ENCODE assay signal across 1 cellular context in the genomic region with DNA sequence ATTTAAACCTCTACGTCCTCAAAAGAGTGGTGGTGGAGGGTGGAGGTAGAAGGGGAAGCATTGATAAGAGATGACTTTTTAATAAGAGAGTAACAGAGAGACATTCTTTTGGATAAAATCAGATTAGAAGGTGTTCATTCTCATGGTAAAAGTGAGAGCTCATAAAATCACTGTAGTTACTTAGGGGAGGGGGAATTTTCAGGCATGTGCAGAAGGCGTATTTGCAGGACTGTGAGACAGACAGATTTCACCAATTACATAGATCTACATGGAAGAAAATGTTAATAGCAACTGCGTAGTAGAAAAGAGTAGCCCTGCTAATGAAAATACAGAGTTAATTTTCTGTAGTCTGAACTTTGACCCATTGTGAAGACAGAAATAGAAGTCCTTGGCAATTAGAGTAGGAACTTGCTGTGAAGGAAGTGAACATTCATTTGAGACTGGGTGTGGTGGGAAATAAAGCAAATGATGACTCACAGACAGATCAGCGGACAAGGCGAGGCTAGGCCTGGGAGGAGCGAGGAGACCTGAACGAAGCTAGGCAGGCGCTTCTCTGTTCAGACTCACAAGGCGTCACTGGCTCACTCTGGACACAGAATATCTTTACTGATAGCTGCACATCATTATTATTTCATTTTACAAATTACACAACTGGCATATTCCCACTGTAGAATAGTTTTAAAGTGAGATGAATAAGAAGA.
A peak's percentile ranks its signal among the peaks of the same experiment; 100 is the strongest.
TF ChIP-seq lines count a peak whose summit lies in the region.

No MANE protein-coding gene starts in this region.

TF ChIP-seq in K562, 482 proteins besides CTCF, POLR2A, EP300 and RAD21 (continued from another document and continues in another):
- TF ChIP-seq, protein P1, sequence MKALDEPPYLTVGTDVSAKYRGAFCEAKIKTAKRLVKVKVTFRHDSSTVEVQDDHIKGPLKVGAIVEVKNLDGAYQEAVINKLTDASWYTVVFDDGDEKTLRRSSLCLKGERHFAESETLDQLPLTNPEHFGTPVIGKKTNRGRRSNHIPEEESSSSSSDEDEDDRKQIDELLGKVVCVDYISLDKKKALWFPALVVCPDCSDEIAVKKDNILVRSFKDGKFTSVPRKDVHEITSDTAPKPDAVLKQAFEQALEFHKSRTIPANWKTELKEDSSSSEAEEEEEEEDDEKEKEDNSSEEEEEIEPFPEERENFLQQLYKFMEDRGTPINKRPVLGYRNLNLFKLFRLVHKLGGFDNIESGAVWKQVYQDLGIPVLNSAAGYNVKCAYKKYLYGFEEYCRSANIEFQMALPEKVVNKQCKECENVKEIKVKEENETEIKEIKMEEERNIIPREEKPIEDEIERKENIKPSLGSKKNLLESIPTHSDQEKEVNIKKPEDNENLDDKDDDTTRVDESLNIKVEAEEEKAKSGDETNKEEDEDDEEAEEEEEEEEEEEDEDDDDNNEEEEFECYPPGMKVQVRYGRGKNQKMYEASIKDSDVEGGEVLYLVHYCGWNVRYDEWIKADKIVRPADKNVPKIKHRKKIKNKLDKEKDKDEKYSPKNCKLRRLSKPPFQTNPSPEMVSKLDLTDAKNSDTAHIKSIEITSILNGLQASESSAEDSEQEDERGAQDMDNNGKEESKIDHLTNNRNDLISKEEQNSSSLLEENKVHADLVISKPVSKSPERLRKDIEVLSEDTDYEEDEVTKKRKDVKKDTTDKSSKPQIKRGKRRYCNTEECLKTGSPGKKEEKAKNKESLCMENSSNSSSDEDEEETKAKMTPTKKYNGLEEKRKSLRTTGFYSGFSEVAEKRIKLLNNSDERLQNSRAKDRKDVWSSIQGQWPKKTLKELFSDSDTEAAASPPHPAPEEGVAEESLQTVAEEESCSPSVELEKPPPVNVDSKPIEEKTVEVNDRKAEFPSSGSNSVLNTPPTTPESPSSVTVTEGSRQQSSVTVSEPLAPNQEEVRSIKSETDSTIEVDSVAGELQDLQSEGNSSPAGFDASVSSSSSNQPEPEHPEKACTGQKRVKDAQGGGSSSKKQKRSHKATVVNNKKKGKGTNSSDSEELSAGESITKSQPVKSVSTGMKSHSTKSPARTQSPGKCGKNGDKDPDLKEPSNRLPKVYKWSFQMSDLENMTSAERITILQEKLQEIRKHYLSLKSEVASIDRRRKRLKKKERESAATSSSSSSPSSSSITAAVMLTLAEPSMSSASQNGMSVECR (CRISPR knock-in tag; IDR thresholded peaks at IDR 0.05) = no peak
- peak; percentile 44 for TF ChIP-seq NCOR1 (IDR thresholded peaks at IDR 0.05)
- TF ChIP-seq, protein P2, sequence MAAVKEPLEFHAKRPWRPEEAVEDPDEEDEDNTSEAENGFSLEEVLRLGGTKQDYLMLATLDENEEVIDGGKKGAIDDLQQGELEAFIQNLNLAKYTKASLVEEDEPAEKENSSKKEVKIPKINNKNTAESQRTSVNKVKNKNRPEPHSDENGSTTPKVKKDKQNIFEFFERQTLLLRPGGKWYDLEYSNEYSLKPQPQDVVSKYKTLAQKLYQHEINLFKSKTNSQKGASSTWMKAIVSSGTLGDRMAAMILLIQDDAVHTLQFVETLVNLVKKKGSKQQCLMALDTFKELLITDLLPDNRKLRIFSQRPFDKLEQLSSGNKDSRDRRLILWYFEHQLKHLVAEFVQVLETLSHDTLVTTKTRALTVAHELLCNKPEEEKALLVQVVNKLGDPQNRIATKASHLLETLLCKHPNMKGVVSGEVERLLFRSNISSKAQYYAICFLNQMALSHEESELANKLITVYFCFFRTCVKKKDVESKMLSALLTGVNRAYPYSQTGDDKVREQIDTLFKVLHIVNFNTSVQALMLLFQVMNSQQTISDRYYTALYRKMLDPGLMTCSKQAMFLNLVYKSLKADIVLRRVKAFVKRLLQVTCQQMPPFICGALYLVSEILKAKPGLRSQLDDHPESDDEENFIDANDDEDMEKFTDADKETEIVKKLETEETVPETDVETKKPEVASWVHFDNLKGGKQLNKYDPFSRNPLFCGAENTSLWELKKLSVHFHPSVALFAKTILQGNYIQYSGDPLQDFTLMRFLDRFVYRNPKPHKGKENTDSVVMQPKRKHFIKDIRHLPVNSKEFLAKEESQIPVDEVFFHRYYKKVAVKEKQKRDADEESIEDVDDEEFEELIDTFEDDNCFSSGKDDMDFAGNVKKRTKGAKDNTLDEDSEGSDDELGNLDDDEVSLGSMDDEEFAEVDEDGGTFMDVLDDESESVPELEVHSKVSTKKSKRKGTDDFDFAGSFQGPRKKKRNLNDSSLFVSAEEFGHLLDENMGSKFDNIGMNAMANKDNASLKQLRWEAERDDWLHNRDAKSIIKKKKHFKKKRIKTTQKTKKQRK (IDR thresholded peaks at IDR 0.05; ENCODE audit: borderline replicate concordance, low read depth, low read length) = no peak
- no peak for TF ChIP-seq RBM15 (IDR thresholded peaks at IDR 0.05; ENCODE audit: insufficient read depth, low read length)
- TF ChIP-seq LCOR (CRISPR knock-in tag; IDR thresholded peaks at IDR 0.05) = no peak
- TF ChIP-seq RFX7 (CRISPR knock-in tag; IDR thresholded peaks at IDR 0.05) = no peak
- TF ChIP-seq SRSF3 (IDR thresholded peaks at IDR 0.05; ENCODE audit: insufficient read depth, low read length) = no peak
- TF ChIP-seq ZNF589 (CRISPR knock-in tag; IDR thresholded peaks at IDR 0.05; ENCODE audit: low read depth) = peak; percentile 8; the same call in 1 of the 2 replicates
- no peak for TF ChIP-seq FOXJ2 (tag; IDR thresholded peaks at IDR 0.05)
- no peak for TF ChIP-seq EZH2 (IDR thresholded peaks at IDR 0.05; ENCODE audit: borderline replicate concordance, low read depth, low read length)
- no peak for TF ChIP-seq HDAC3 (IDR thresholded peaks at IDR 0.05; ENCODE audit: borderline replicate concordance, partially characterized antibody)
- TF ChIP-seq FUS (optimal IDR thresholded peaks at IDR 0.05; ENCODE audit: low read depth, low read length) = no peak
- TF ChIP-seq ARID2 (IDR thresholded peaks at IDR 0.05) = no peak
- TF ChIP-seq NR2C1 (IDR thresholded peaks at IDR 0.05) = peak; percentile 82
- peak; percentile 88 for TF ChIP-seq NR2C1 (tag; IDR thresholded peaks at IDR 0.05)
- TF ChIP-seq NR2C2 (CRISPR knock-in tag; IDR thresholded peaks at IDR 0.05) = 0 out of 2 replicates have a peak, but pooled peaks have one; percentile 33
- peak; percentile 91 for TF ChIP-seq NR2C2 (tag; IDR thresholded peaks at IDR 0.05)
- TF ChIP-seq, protein P3, sequence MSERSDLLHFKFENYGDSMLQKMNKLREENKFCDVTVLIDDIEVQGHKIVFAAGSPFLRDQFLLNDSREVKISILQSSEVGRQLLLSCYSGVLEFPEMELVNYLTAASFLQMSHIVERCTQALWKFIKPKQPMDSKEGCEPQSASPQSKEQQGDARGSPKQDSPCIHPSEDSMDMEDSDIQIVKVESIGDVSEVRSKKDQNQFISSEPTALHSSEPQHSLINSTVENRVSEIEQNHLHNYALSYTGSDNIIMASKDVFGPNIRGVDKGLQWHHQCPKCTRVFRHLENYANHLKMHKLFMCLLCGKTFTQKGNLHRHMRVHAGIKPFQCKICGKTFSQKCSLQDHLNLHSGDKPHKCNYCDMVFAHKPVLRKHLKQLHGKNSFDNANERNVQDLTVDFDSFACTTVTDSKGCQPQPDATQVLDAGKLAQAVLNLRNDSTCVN (CRISPR knock-in tag; IDR thresholded peaks at IDR 0.05) = no peak
- TF ChIP-seq FOSL1 (tag; conservative IDR thresholded peaks at IDR 0.05) = peak; percentile 92
- TF ChIP-seq ZNF174 (CRISPR knock-in tag; IDR thresholded peaks at IDR 0.05) = no peak
- TF ChIP-seq, protein P4, sequence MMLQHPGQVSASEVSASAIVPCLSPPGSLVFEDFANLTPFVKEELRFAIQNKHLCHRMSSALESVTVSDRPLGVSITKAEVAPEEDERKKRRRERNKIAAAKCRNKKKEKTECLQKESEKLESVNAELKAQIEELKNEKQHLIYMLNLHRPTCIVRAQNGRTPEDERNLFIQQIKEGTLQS (IDR thresholded peaks at IDR 0.05) = peak; percentile 91
- TF ChIP-seq, protein P4 (CRISPR knock-in tag; conservative IDR thresholded peaks at IDR 0.05) = 0 out of 2 replicates have a peak, but pooled peaks have one; percentile 29
- TF ChIP-seq, protein P5, sequence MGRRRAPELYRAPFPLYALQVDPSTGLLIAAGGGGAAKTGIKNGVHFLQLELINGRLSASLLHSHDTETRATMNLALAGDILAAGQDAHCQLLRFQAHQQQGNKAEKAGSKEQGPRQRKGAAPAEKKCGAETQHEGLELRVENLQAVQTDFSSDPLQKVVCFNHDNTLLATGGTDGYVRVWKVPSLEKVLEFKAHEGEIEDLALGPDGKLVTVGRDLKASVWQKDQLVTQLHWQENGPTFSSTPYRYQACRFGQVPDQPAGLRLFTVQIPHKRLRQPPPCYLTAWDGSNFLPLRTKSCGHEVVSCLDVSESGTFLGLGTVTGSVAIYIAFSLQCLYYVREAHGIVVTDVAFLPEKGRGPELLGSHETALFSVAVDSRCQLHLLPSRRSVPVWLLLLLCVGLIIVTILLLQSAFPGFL (CRISPR knock-in tag; IDR thresholded peaks at IDR 0.05) = no peak
- TF ChIP-seq ZBTB1 (CRISPR knock-in tag; IDR thresholded peaks at IDR 0.05; ENCODE audit: borderline replicate concordance, low read depth) = no peak
- TF ChIP-seq, protein P6, sequence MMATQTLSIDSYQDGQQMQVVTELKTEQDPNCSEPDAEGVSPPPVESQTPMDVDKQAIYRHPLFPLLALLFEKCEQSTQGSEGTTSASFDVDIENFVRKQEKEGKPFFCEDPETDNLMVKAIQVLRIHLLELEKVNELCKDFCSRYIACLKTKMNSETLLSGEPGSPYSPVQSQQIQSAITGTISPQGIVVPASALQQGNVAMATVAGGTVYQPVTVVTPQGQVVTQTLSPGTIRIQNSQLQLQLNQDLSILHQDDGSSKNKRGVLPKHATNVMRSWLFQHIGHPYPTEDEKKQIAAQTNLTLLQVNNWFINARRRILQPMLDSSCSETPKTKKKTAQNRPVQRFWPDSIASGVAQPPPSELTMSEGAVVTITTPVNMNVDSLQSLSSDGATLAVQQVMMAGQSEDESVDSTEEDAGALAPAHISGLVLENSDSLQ (IDR thresholded peaks at IDR 0.05) = peak; percentile 75
- TF ChIP-seq ESRRA (IDR thresholded peaks at IDR 0.05; ENCODE audit: borderline replicate concordance, low read depth) = no peak
- TF ChIP-seq ZNF263 (CRISPR knock-in tag; IDR thresholded peaks at IDR 0.05; ENCODE audit: borderline replicate concordance) = no peak
- TF ChIP-seq ZNF431 (CRISPR knock-in tag; IDR thresholded peaks at IDR 0.05) = no peak
- TF ChIP-seq ZNF699 (CRISPR knock-in tag; IDR thresholded peaks at IDR 0.05; ENCODE audit: insufficient replicate concordance) = no peak
- TF ChIP-seq, protein P7, sequence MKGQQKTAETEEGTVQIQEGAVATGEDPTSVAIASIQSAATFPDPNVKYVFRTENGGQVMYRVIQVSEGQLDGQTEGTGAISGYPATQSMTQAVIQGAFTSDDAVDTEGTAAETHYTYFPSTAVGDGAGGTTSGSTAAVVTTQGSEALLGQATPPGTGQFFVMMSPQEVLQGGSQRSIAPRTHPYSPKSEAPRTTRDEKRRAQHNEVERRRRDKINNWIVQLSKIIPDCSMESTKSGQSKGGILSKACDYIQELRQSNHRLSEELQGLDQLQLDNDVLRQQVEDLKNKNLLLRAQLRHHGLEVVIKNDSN (CRISPR knock-in tag; IDR thresholded peaks at IDR 0.05) = no peak
- no peak for TF ChIP-seq MXI1 (IDR thresholded peaks at IDR 0.05; ENCODE audit: low read depth, low read length)
- TF ChIP-seq, protein P8, sequence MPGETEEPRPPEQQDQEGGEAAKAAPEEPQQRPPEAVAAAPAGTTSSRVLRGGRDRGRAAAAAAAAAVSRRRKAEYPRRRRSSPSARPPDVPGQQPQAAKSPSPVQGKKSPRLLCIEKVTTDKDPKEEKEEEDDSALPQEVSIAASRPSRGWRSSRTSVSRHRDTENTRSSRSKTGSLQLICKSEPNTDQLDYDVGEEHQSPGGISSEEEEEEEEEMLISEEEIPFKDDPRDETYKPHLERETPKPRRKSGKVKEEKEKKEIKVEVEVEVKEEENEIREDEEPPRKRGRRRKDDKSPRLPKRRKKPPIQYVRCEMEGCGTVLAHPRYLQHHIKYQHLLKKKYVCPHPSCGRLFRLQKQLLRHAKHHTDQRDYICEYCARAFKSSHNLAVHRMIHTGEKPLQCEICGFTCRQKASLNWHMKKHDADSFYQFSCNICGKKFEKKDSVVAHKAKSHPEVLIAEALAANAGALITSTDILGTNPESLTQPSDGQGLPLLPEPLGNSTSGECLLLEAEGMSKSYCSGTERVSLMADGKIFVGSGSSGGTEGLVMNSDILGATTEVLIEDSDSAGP (CRISPR knock-in tag; IDR thresholded peaks at IDR 0.05) = no peak
- TF ChIP-seq, protein P9, sequence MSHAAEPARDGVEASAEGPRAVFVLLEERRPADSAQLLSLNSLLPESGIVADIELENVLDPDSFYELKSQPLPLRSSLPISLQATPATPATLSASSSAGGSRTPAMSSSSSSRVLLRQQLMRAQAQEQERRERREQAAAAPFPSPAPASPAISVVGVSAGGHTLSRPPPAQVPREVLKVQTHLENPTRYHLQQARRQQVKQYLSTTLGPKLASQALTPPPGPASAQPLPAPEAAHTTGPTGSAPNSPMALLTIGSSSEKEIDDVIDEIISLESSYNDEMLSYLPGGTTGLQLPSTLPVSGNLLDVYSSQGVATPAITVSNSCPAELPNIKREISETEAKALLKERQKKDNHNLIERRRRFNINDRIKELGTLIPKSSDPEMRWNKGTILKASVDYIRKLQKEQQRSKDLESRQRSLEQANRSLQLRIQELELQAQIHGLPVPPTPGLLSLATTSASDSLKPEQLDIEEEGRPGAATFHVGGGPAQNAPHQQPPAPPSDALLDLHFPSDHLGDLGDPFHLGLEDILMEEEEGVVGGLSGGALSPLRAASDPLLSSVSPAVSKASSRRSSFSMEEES (CRISPR knock-in tag; IDR thresholded peaks at IDR 0.05) = no peak
- TF ChIP-seq PPARD (CRISPR knock-in tag; IDR thresholded peaks at IDR 0.05) = no peak
- TF ChIP-seq ZNF551 (CRISPR knock-in tag; IDR thresholded peaks at IDR 0.05) = no peak
- TF ChIP-seq, protein P10, sequence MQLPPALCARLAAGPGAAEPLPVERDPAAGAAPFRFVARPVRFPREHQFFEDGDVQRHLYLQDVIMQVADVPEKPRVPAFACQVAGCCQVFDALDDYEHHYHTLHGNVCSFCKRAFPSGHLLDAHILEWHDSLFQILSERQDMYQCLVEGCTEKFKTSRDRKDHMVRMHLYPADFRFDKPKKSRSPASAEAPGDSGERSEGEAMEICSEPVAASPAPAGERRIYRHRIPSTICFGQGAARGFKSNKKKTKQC (CRISPR knock-in tag; IDR thresholded peaks at IDR 0.05) = no peak
- TF ChIP-seq BDP1 (IDR thresholded peaks at IDR 0.05; ENCODE audit: insufficient read depth, insufficient read length) = no peak
- TF ChIP-seq KLF13 (tag; IDR thresholded peaks at IDR 0.05; ENCODE audit: borderline replicate concordance, low read depth) = no peak
- no peak for TF ChIP-seq ZNF3 (CRISPR knock-in tag; IDR thresholded peaks at IDR 0.05)
- TF ChIP-seq SMARCE1 (IDR thresholded peaks at IDR 0.05) = peak; percentile 76
- TF ChIP-seq GTF2A2 (tag; IDR thresholded peaks at IDR 0.05) = no peak
- TF ChIP-seq SRSF9 (IDR thresholded peaks at IDR 0.05; ENCODE audit: borderline replicate concordance, low read depth, low read length) = no peak
- TF ChIP-seq JUND (IDR thresholded peaks at IDR 0.05; ENCODE audit: borderline replicate concordance, low read depth, low read length) = peak; percentile 96
- peak; percentile 95; the same call in 2 of the 3 replicates for TF ChIP-seq JUND (tag; IDR thresholded peaks at IDR 0.05; ENCODE audit: borderline replicate concordance, low read depth, low read length)
- no peak for TF ChIP-seq ATF1 (CRISPR knock-in tag; IDR thresholded peaks at IDR 0.05)
- peak; percentile 31; the same call in 1 of the 2 replicates for TF ChIP-seq ATF1 (tag; IDR thresholded peaks at IDR 0.05)
- no peak for TF ChIP-seq GATAD2B (IDR thresholded peaks at IDR 0.05; ENCODE audit: borderline replicate concordance)
- no peak for TF ChIP-seq CBX5 (IDR thresholded peaks at IDR 0.05; ENCODE audit: borderline replicate concordance, low read depth)
